In genomic region chr22:32561756-32562155, GRCh38 we compare ENCODE assay signal across 1 cellular context.
TF ChIP-seq lines count a peak whose summit lies in the region.

No MANE protein-coding gene starts in this region.

TF ChIP-seq in HepG2, 621 proteins besides CTCF, POLR2A, EP300 and RAD21 (continued from another document):
- TF ChIP-seq, protein P1, sequence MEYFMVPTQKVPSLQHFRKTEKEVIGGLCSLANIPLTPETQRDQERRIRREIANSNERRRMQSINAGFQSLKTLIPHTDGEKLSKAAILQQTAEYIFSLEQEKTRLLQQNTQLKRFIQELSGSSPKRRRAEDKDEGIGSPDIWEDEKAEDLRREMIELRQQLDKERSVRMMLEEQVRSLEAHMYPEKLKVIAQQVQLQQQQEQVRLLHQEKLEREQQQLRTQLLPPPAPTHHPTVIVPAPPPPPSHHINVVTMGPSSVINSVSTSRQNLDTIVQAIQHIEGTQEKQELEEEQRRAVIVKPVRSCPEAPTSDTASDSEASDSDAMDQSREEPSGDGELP (IDR thresholded peaks at IDR 0.05; ENCODE audit: borderline replicate concordance, low read depth) = no peak
- TF ChIP-seq NFE2 (CRISPR knock-in tag; IDR thresholded peaks at IDR 0.05) (no peak), PHF8 (CRISPR knock-in tag; IDR thresholded peaks at IDR 0.05) (no peak), NPAS2 (CRISPR knock-in tag; IDR thresholded peaks at IDR 0.05; ENCODE audit: borderline replicate concordance) (no peak), TCF7L2 (IDR thresholded peaks at IDR 0.05; ENCODE audit: low read depth, low read length) (no peak), NCOA2 (CRISPR knock-in tag; IDR thresholded peaks at IDR 0.05) (no peak), GZF1 (CRISPR knock-in tag; IDR thresholded peaks at IDR 0.05) (no peak), ARNT2 (CRISPR knock-in tag; IDR thresholded peaks at IDR 0.05; ENCODE audit: low read depth) (no peak), JUND (CRISPR knock-in tag; IDR thresholded peaks at IDR 0.05) (no peak), EHMT2 (IDR thresholded peaks at IDR 0.05; ENCODE audit: borderline replicate concordance, low read depth, low read length) (no peak)
